ENCODE assay signal across 9 cellular contexts in genomic region chr3:138389841-138390581, GRCh38. TPM values are rescaled to one million over a fixed set of nuclear protein-coding genes. Genes with fewer than 3 reads are reported as not detected.
DNase-seq lines count a peak whose midpoint lies in the region; ATAC-seq and TF ChIP-seq lines count a peak whose summit lies in the region.
"Had no signal": no experiment of that assay in that cellular context is flagged by ENCODE, and none has a peak within 500 bp of the region (broad histone marks: within the 10 kb centered on the region; RNA-seq: fewer than 3 reads in every experiment).

No MANE protein-coding gene starts in this region.

- H4K20me1 ChIP-seq in smooth muscle cell (ENCODE audit: low read depth) = no peaks in the 10 kb centered on the region

- no peaks in the 10 kb centered on the region for H3F3A ChIP-seq in smooth muscle cell (ENCODE audit: low read depth)

- H3K4me2 ChIP-seq in smooth muscle cell = peak overlapping the region; percentile 63

- 31% methylated on average over 9 of the region's 9 CpGs for WGBS in smooth muscle cell (ENCODE audit: low lambda C conversion rate)

- no peak overlapping the region for H2AFZ ChIP-seq in smooth muscle cell (ENCODE audit: low read depth)

- peak overlapping the region; percentile 59 for H3K9ac ChIP-seq in smooth muscle cell (ENCODE audit: low read depth)

- peaks cover 19% of the 10 kb centered on the region for H3K79me2 ChIP-seq in smooth muscle cell (ENCODE audit: low read depth)

- no peak for TF ChIP-seq CTCF in smooth muscle cell (IDR thresholded peaks at IDR 0.05; ENCODE audit: borderline replicate concordance, insufficient read depth, poor library complexity, severe bottlenecking)

- no peaks in the 10 kb centered on the region for H3K9me3 ChIP-seq in smooth muscle cell (replicated peaks; ENCODE audit: low read depth)

- no peak overlapping the region for H3K4me3 ChIP-seq in smooth muscle cell

- ATAC-seq in left cardiac atrium = peak; percentile 73 to 97
- no peak for ATAC-seq in HG03280 (IDR thresholded peaks at IDR 0.05; ENCODE audit: unreplicated experiment)

- peak overlapping the region; percentile 85 for H3K27ac ChIP-seq in smooth muscle cell (ENCODE audit: low read depth)

- H3K4me1 ChIP-seq in smooth muscle cell (ENCODE audit: low read depth) = peaks cover 13% of the 10 kb centered on the region

- intact Hi-C loops in left cardiac atrium (cut with DNase I) = no loop called here

- no peaks in the 10 kb centered on the region for H3K27me3 ChIP-seq in smooth muscle cell (ENCODE audit: low read depth)

- no peaks in the 10 kb centered on the region for H3K36me3 ChIP-seq in smooth muscle cell (ENCODE audit: low read depth)

- in situ Hi-C loops in KBM-7 (cut with MboI; ENCODE audit: low pct_unique_long_range_greater_than_20kb, low sequenced_read_pairs) = no loop called here

- peak; percentile 74 for DNase-seq in HCEC 1CT
- DNase-seq in amniotic epithelial cell (ENCODE audit: low read depth) = peak; percentile 99
- peak; percentile 46 for DNase-seq in left cardiac atrium
- DNase-seq in smooth muscle cell (lab: John Stamatoyannopoulos, UW; ENCODE audit: unreplicated experiment) = no peak
- no peak for DNase-seq in KBM-7
- no peak for DNase-seq in RPMI8226
- no peak for DNase-seq in T-helper 1 cell

RNA-seq across cellular contexts. Expression of gene MRAS, which starts 41.6 kb away (rescaled TPM):
- total RNA-seq in left cardiac atrium = 100 to 1,000 TPM; 213 to 242 TPM
- 33.9 and 60.5 TPM in 2 replicates for total RNA-seq in smooth muscle cell
- polyA plus RNA-seq in smooth muscle cell = 43.0 and 44.9 TPM in 2 replicates

RNA-seq across cellular contexts. Expression of gene ESYT3, which starts 44.4 kb away (rescaled TPM):
- under 1 TPM; 0.52 to 0.91 TPM for total RNA-seq in left cardiac atrium
- 3.4 and 5.5 TPM in 2 replicates for total RNA-seq in smooth muscle cell
- polyA plus RNA-seq in smooth muscle cell = 1.2 and 3.1 TPM in 2 replicates
- total RNA-seq: lung microvascular endothelial cell had no signal

Comparison
In these comparisons a context has a peak if more than half of its experiments do, and no peak if none do; other contexts are left out.
1. DNase-seq: peak in HCEC 1CT (single experiment), amniotic epithelial cell (single experiment) and left cardiac atrium (single experiment); none in smooth muscle cell (single experiment), KBM-7 (single experiment), RPMI8226 (single experiment) and T-helper 1 cell (0 of 5).